In the genomic region with DNA sequence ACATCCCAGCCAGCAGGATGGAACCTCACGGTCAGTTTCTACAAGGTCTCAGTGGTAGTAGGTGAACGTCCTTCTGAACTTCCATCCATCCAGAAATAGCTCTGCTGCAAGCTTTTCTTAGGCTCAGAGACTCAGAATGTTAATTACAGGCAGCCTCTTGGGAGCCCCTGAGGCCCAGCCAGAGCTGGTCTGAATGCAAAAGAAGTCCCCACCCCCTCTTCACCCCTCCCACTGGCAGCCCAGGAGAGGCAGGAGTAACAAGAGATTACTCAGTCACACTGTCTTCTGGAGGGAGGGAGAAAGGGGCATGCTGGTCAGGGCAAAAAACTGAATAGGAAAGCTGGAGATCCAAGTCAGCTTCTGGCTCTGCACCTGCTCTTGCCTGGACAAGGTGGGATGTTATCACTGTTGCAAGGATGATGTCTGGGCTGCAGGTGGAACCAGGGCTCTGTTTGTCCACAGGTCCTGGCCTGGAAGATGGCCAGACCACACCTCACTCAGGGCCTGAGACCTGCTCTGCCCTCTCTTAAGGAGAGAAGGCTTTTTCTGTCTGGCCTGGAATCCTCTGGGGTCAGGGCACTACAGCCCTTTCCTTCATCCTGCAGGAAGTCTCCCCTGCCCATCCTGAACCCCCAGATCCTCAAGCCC, we compare ENCODE assay signal across 12 cellular contexts.
DNase-seq lines count a peak whose midpoint lies in the region; ATAC-seq and TF ChIP-seq lines count a peak whose summit lies in the region.
"Had no signal": no experiment of that assay in that cellular context is flagged by ENCODE, and none has a peak within 500 bp of the region (broad histone marks: within the 10 kb centered on the region; RNA-seq: fewer than 3 reads in every experiment).

No MANE protein-coding gene starts in this region.

- in situ Hi-C loops in HAP-1 (cut with MboI; ENCODE audit: low sequenced_read_pairs), result no loop called here

- no peak overlapping the region for H3K27ac ChIP-seq in RWPE2 (ENCODE audit: poor library complexity, severe bottlenecking)
- H3K27ac ChIP-seq: brain microvascular endothelial cell had no signal

- H3K36me3 ChIP-seq in HAP-1 (replicated peaks) (no peaks in the 10 kb centered on the region), RWPE2 (ENCODE audit: low read depth) (no peaks in the 10 kb centered on the region)
- H3K36me3 ChIP-seq: brain microvascular endothelial cell had no signal

- ATAC-seq in RWPE2 (ENCODE audit: low read depth), result no peak
- no peak for ATAC-seq in stimulated activated naive CD8-positive, alpha-beta T cell treated with anti-CD3 and anti-CD28 coated beads, Interleukin-15, Interleukin-2, amounts not matched to agents 100 U/mL and 50 U/mL, for 24 hours

- DNase-seq in AG08395 (ENCODE audit: low spot score) (peak; percentile 49), HAP-1 (ENCODE audit: low spot score in 2 of 2) (peak; percentile 84 to 91), RWPE2 (ENCODE audit: low spot score) (peak; percentile 17), iPS-NIHi11 (ENCODE audit: low spot score) (peak; percentile 71), hepatic stellate cell (ENCODE audit: low spot score) (no peak), cerebellar cortex (ENCODE audit: low spot score) (no peak), SHP77 (lab: John Stamatoyannopoulos, UW) (no peak)
- no peak for DNase-seq in stimulated activated naive CD8-positive, alpha-beta T cell treated with anti-CD3 and anti-CD28 coated beads, Interleukin-15, Interleukin-2, amounts not matched to agents 100 U/mL and 50 U/mL, for 24 hours
- DNase-seq: brain microvascular endothelial cell, NCI-H748 treated with DMSO at 0.1 percent for 48 hours, retina had no signal

- H3K27me3 ChIP-seq in HAP-1 (ENCODE audit: low read depth), result no peaks in the 10 kb centered on the region
- no peaks in the 10 kb centered on the region for H3K27me3 ChIP-seq in RWPE2 (ENCODE audit: insufficient read depth, poor library complexity, severe bottlenecking)
- H3K27me3 ChIP-seq: brain microvascular endothelial cell had no signal

- H3K4me3 ChIP-seq in HAP-1, result no peak overlapping the region
- H3K4me3 ChIP-seq in RWPE2 (ENCODE audit: severe bottlenecking), result no peak overlapping the region
- H3K4me3 ChIP-seq: lung had no signal

- H3K4me1 ChIP-seq in HAP-1 (peaks cover 11% of the 10 kb centered on the region), RWPE2 (ENCODE audit: insufficient read depth, poor library complexity, severe bottlenecking) (no peaks in the 10 kb centered on the region)

- H3K9me3 ChIP-seq in HAP-1, result no peaks in the 10 kb centered on the region
- no peaks in the 10 kb centered on the region for H3K9me3 ChIP-seq in RWPE2 (ENCODE audit: severe bottlenecking)

- TF ChIP-seq CTCF in RWPE2 (IDR thresholded peaks at IDR 0.05; ENCODE audit: poor library complexity, severe bottlenecking), result no peak

Comparison
In these comparisons a context has a peak if more than half of its experiments do, and no peak if none do; other contexts are left out.
1. DNase-seq: peak in AG08395 (single experiment), HAP-1 (2 of 2), RWPE2 (single experiment) and iPS-NIHi11 (single experiment); none in hepatic stellate cell (single experiment), cerebellar cortex (single experiment), stimulated activated naive CD8-positive, alpha-beta T cell treated with anti-CD3 and anti-CD28 coated beads, Interleukin-15, Interleukin-2, amounts not matched to agents 100 U/mL and 50 U/mL, for 24 hours (single experiment) and SHP77 (0 of 2).